ENCODE assay signal across 11 cellular contexts in the genomic region with DNA sequence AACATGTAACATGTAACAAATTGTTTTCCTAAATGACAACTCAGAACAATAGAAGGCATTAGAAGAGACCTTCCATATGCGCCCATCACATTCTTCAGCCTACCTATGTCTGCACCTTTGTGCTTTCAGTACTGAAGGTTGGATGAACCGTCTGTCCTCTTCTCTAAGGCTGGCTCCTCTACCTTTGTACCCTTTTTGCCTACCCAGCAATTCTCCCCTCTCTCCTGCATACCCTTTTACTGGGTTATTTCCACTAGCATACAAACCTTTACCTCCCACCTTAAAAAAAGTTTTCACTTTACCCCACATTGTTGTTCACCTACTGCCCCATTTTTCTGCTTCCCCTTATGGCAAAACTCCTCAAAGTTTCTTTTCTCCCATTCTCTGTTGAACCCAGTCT.
"Had no signal": no experiment of that assay in that cellular context is flagged by ENCODE, and none has a peak within 500 bp of the region (broad histone marks: within the 10 kb centered on the region; RNA-seq: fewer than 3 reads in every experiment).

No MANE protein-coding gene starts in this region.

- H3K9me3 Mint-ChIP-seq: activated CD4-positive, alpha-beta T cell treated with anti-CD3 and anti-CD28 coated beads, Interleukin-2, amount 10 ng/mL, durations not matched to agents 7 days and 5 days; activated naive CD4-positive, alpha-beta T cell treated with anti-CD3 and anti-CD28 coated beads, Interleukin-2, amount 50 U/mL, for 72 hours; WTC11 had no signal

- DNase-seq: activated CD4-positive, alpha-beta T cell treated with anti-CD3 and anti-CD28 coated beads, Interleukin-2, amount 10 ng/mL, durations not matched to agents 7 days and 5 days; activated gamma-delta T cell; anterior cingulate cortex; brain microvascular endothelial cell; effector CD8-positive, alpha-beta T cell; heart left ventricle; pancreas; stimulated activated naive CD4-positive, alpha-beta T cell; transverse colon had no signal

- H3K4me3 Mint-ChIP-seq: activated CD4-positive, alpha-beta T cell treated with anti-CD3 and anti-CD28 coated beads, Interleukin-2, amount 10 ng/mL, durations not matched to agents 7 days and 5 days; WTC11 had no signal

- H3K27me3 Mint-ChIP-seq: activated CD4-positive, alpha-beta T cell treated with anti-CD3 and anti-CD28 coated beads, Interleukin-2, amount 10 ng/mL, durations not matched to agents 7 days and 5 days had no signal

- ATAC-seq: activated naive CD4-positive, alpha-beta T cell treated with anti-CD3 and anti-CD28 coated beads, Interleukin-2, amount 50 U/mL, for 72 hours; heart left ventricle; pancreas; WTC11 had no signal
